Comparison of ENCODE assay signal across 8 cellular contexts in the genomic region with DNA sequence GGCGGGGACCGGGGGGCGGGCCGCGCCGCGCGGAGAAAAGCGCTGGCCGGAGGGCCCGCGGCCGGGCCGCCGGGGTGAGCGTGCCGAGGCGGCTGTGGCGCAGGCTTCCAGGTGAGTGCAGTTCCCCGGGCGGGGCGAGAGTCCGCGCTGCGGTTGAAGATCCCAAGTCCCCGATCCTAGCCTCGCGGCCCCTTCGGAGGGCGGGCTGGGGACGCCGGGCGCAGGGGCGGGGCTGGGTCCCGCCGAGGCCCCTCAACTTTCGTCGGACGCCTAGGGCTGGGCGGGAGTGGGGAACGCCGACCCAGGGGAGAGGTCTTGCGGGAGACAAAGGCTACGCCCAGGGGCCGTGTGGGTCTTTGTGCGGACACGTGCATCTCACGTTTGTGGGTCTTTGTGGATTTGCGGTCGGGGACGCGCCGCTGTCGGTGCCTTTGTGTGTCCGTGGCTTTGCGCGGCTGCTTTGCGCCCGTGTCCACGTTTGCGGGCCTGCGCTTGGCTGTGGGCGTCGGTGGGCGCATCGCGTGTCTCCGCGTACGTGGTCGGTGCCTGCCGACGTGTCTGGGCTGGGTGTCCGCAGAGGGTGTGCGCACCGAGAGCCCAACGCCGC.
DNase-seq lines count a peak whose midpoint lies in the region; ATAC-seq and TF ChIP-seq lines count a peak whose summit lies in the region.

A gene with protein sequence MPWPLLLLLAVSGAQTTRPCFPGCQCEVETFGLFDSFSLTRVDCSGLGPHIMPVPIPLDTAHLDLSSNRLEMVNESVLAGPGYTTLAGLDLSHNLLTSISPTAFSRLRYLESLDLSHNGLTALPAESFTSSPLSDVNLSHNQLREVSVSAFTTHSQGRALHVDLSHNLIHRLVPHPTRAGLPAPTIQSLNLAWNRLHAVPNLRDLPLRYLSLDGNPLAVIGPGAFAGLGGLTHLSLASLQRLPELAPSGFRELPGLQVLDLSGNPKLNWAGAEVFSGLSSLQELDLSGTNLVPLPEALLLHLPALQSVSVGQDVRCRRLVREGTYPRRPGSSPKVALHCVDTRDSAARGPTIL (plus strand): TSS at position 63 of the 607 bp plus-strand sequence. CDS start 12,261 bp downstream, outside the sequence.

- H3K27ac ChIP-seq in tibial artery, result peak within 1 kb of the TSS; percentile 92 to 99

- H3K4me1 ChIP-seq in tibial artery, result peaks cover 0 to 57% (median 28%) of the 10 kb centered on the region in 4 donors

- peaks cover 9% of the 10 kb centered on the region for H3K4me1 Mint-ChIP-seq in central memory CD8-positive, alpha-beta T cell
- H3K4me1 Mint-ChIP-seq in memory B cell, result peaks cover 4% of the 10 kb centered on the region

- peak within 1 kb of the TSS; percentile 73 to 93 for H3K4me3 ChIP-seq in tibial artery

- H3K36me3 Mint-ChIP-seq in central memory CD8-positive, alpha-beta T cell (ENCODE audit: insufficient read depth), result peaks cover 1% of the 10 kb centered on the region
- H3K36me3 Mint-ChIP-seq in memory B cell, result no peaks in the 10 kb centered on the region

- H3K27ac Mint-ChIP-seq in central memory CD8-positive, alpha-beta T cell (ENCODE audit: low read depth), result no peak within 1 kb of the TSS
- no peak within 1 kb of the TSS for H3K27ac Mint-ChIP-seq in memory B cell

- TF ChIP-seq POLR2A in GM18505 (IDR thresholded peaks at IDR 0.05; ENCODE audit: borderline replicate concordance, extremely low read depth, insufficient read depth, insufficient read length), result no peak

- no peak for TF ChIP-seq CTCF in tibial artery (IDR thresholded peaks at IDR 0.05)

- H3K9me3 Mint-ChIP-seq in central memory CD8-positive, alpha-beta T cell, result no peaks in the 10 kb centered on the region
- H3K9me3 Mint-ChIP-seq in memory B cell, result peaks cover 4% of the 10 kb centered on the region

- ATAC-seq in central memory CD8-positive, alpha-beta T cell (replicated peaks; ENCODE audit: extremely low read depth, poor library complexity, severe bottlenecking), result no peak
- ATAC-seq in memory B cell (ENCODE audit: low read depth), result no peak
- ATAC-seq in HG02884 (IDR thresholded peaks at IDR 0.05; ENCODE audit: unreplicated experiment), result no peak
- no peak for ATAC-seq in GM18505 (IDR thresholded peaks at IDR 0.05; ENCODE audit: unreplicated experiment)

- H3K27me3 Mint-ChIP-seq in central memory CD8-positive, alpha-beta T cell, result peaks cover 74% of the 10 kb centered on the region
- H3K27me3 Mint-ChIP-seq in memory B cell, result peaks cover 37% of the 10 kb centered on the region

- peak within 1 kb of the TSS; percentile 56 for H3K4me3 Mint-ChIP-seq in central memory CD8-positive, alpha-beta T cell
- peak within 1 kb of the TSS; percentile 50 for H3K4me3 Mint-ChIP-seq in memory B cell

- H3K27me3 ChIP-seq in tibial artery, result no peaks in the 10 kb centered on the region

- no peaks in the 10 kb centered on the region for H3K36me3 ChIP-seq in tibial artery

- H3K9me3 ChIP-seq in tibial artery, result no peaks in the 10 kb centered on the region

- intact Hi-C loops in tibial artery (cut with DNase I; ENCODE audit: low total_unique reads), result loop anchor here (10.0 kb wide), 1 partner anchor 281 kb away; a partner anchor contains a TSS

- DNase-seq in ELR (ENCODE audit: low read depth), result peak; percentile 41
- peak; percentile 42 to 89 for DNase-seq in NCI-H526 (lab: John Stamatoyannopoulos, UW)
- no peak for DNase-seq in central memory CD8-positive, alpha-beta T cell (ENCODE audit: low spot score in 2 of 2)
- DNase-seq in memory B cell (ENCODE audit: low spot score in 2 of 2), result no peak
- no peak for DNase-seq in tibial artery
- no peak for DNase-seq in germinal center (ENCODE audit: low spot score)

Comparison
In these comparisons a context has a peak if more than half of its experiments do, and no peak if none do; other contexts are left out.
1. DNase-seq: peak in ELR (single experiment) and NCI-H526 (2 of 2); none in central memory CD8-positive, alpha-beta T cell (0 of 2), memory B cell (0 of 2), tibial artery (0 of 2) and germinal center (single experiment).